10 cellular contexts compared by ENCODE assay signal in genomic region chr13:66543780-66544179, GRCh38.
DNase-seq lines count a peak whose midpoint lies in the region; ATAC-seq and TF ChIP-seq lines count a peak whose summit lies in the region.
"Had no signal": no experiment of that assay in that cellular context is flagged by ENCODE, and none has a peak within 500 bp of the region (broad histone marks: within the 10 kb centered on the region; RNA-seq: fewer than 3 reads in every experiment).

No MANE protein-coding gene starts in this region.

- no peak for TF ChIP-seq CTCF in mucosa of descending colon (IDR thresholded peaks at IDR 0.05)

- intact Hi-C loops in mucosa of descending colon (cut with DNase I, micrococcal nuclease), result no loop called here
- intact Hi-C loops in left ventricle myocardium superior (cut with micrococcal nuclease), result no loop called here

- ATAC-seq in GM18519 (IDR thresholded peaks at IDR 0.05; ENCODE audit: low FRiP score, unreplicated experiment) (peak; percentile 47), HG02759 (IDR thresholded peaks at IDR 0.05; ENCODE audit: unreplicated experiment) (peak; percentile 40), mucosa of descending colon (peak; percentile 25), HG03342 (IDR thresholded peaks at IDR 0.05; ENCODE audit: unreplicated experiment) (no peak), left ventricle myocardium superior (no peak)

- no peaks in the 10 kb centered on the region for H3K9me3 ChIP-seq in mucosa of descending colon
- H3K9me3 ChIP-seq: tibial artery had no signal

- H3K36me3 ChIP-seq in mucosa of descending colon (ENCODE audit: low read depth), result no peaks in the 10 kb centered on the region
- H3K36me3 ChIP-seq: tibial artery had no signal

- no peaks in the 10 kb centered on the region for H3K4me1 ChIP-seq in mucosa of descending colon (ENCODE audit: low read depth)
- H3K4me1 ChIP-seq: tibial artery had no signal

- DNase-seq in RPMI8226, result peak; percentile 24
- DNase-seq in mucosa of descending colon, result no peak
- DNase-seq in hepatic stellate cell (ENCODE audit: low spot score), result no peak
- DNase-seq in left ventricle myocardium superior, result no peak
- DNase-seq: activated naive CD4-positive, alpha-beta T cell treated with anti-CD3 and anti-CD28 coated beads for 36 hours; caudate nucleus; tibial artery had no signal

- H3K4me3 ChIP-seq in mucosa of descending colon, result no peak overlapping the region
- H3K4me3 ChIP-seq: tibial artery had no signal

Comparison
In these comparisons a context has a peak if more than half of its experiments do, and no peak if none do; other contexts are left out.
1. ATAC-seq: peak in GM18519 (single experiment), HG02759 (single experiment) and mucosa of descending colon (single experiment); none in HG03342 (single experiment) and left ventricle myocardium superior (single experiment).